ENCODE assay signal across 1 cellular context in the genomic region with DNA sequence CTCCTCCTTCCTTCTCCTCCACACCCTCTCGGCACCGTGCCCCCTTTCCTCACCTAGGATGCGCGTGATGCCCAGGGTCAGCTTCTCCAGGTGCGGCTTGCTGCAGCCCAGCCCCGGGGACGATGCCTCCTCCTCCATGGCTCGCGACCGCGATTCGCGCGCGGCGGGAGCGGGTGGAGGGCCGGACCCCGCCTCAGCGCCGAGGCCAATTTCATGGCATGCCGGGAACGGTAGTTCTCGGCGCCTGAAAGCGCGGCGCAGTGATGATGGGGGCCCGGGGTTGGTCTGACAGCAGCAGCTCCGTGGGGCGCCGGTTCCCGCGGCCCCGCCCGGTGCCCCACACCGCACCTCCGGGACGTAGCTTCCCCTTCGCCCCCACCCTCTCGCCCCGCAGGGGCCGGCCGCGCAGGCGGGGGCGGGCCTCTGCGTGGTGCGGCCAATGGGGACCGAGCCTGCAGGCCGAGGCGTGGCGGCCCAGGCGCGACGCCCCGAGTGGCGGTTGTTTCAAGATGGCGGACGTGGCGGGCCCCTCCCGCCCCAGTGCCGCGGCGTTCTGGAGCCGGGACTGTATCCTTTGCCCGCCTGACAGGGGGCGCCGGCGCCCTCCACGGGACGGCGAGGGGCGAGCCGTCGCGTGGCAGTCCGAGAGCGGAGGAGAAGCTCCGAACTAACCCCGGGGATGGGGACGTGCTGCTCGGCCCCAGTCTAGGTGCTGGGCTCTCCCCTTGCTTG.
TF ChIP-seq lines count a peak whose summit lies in the region.

A gene (plus strand): TSS at position 498 of the 732 bp plus-strand sequence. CDS start 12 bp downstream, at position 510.
A gene with protein sequence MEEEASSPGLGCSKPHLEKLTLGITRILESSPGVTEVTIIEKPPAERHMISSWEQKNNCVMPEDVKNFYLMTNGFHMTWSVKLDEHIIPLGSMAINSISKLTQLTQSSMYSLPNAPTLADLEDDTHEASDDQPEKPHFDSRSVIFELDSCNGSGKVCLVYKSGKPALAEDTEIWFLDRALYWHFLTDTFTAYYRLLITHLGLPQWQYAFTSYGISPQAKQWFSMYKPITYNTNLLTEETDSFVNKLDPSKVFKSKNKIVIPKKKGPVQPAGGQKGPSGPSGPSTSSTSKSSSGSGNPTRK (minus strand): TSS at position 373 of the 732 bp plus-strand sequence. CDS start 235 bp downstream, at position 138.

TF ChIP-seq in HepG2, 621 proteins besides CTCF, POLR2A, EP300 and RAD21 (continued from another document and continues in another):
- TF ChIP-seq, protein P1, sequence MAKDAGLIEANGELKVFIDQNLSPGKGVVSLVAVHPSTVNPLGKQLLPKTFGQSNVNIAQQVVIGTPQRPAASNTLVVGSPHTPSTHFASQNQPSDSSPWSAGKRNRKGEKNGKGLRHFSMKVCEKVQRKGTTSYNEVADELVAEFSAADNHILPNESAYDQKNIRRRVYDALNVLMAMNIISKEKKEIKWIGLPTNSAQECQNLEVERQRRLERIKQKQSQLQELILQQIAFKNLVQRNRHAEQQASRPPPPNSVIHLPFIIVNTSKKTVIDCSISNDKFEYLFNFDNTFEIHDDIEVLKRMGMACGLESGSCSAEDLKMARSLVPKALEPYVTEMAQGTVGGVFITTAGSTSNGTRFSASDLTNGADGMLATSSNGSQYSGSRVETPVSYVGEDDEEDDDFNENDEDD (CRISPR knock-in tag; IDR thresholded peaks at IDR 0.05; ENCODE audit: borderline replicate concordance), result 0 out of 2 replicates have a peak, but pooled peaks have one; percentile 76
- TF ChIP-seq KDM5B (CRISPR knock-in tag; IDR thresholded peaks at IDR 0.05; ENCODE audit: borderline replicate concordance) (peak; percentile 20; the same call in 1 of the 2 replicates), KDM1A (CRISPR knock-in tag; IDR thresholded peaks at IDR 0.05) (peak; percentile 96), YY1 (IDR thresholded peaks at IDR 0.05; ENCODE audit: insufficient read depth, insufficient replicate concordance, low read depth, low read length) (peak; percentile 96), BORCS8-MEF2B (CRISPR knock-in tag; IDR thresholded peaks at IDR 0.05) (peak; percentile 27; the same call in 1 of the 2 replicates), DMAP1 (CRISPR knock-in tag; IDR thresholded peaks at IDR 0.05) (peak; percentile 79), ZNF292 (CRISPR knock-in tag; IDR thresholded peaks at IDR 0.05; ENCODE audit: borderline replicate concordance, low read depth) (peak; percentile 2; the same call in 1 of the 2 replicates), ZKSCAN1 (IDR thresholded peaks at IDR 0.05; ENCODE audit: low read length) (no peak), ZNF329 (CRISPR knock-in tag; IDR thresholded peaks at IDR 0.05; ENCODE audit: low read depth) (no peak), ZNF674 (CRISPR knock-in tag; IDR thresholded peaks at IDR 0.05; ENCODE audit: low read depth) (peak; percentile 42; the same call in 1 of the 2 replicates), GATAD1 (CRISPR knock-in tag; IDR thresholded peaks at IDR 0.05) (peak; percentile 24; the same call in 1 of the 2 replicates), RCOR2 (CRISPR knock-in tag; IDR thresholded peaks at IDR 0.05) (peak; percentile 89), ZNF333 (CRISPR knock-in tag; IDR thresholded peaks at IDR 0.05; ENCODE audit: borderline replicate concordance) (no peak), SIX4 (CRISPR knock-in tag; IDR thresholded peaks at IDR 0.05) (no peak), MATR3 (CRISPR knock-in tag; IDR thresholded peaks at IDR 0.05) (no peak), NR2F2 (IDR thresholded peaks at IDR 0.05; ENCODE audit: borderline replicate concordance, low read depth) (no peak; the same call in 1 of the 2 replicates), ZNF790 (CRISPR knock-in tag; IDR thresholded peaks at IDR 0.05; ENCODE audit: borderline replicate concordance) (no peak), GATA4 (IDR thresholded peaks at IDR 0.05; ENCODE audit: borderline replicate concordance, low read depth) (peak; percentile 14; the same call in 1 of the 2 replicates), NFYB (CRISPR knock-in tag; IDR thresholded peaks at IDR 0.05) (peak; percentile 68), ZFP1 (CRISPR knock-in tag; IDR thresholded peaks at IDR 0.05) (no peak; the same call in 1 of the 2 replicates), ZNF251 (CRISPR knock-in tag; IDR thresholded peaks at IDR 0.05) (no peak), KLF11 (CRISPR knock-in tag; IDR thresholded peaks at IDR 0.05) (0 out of 2 replicates have a peak, but pooled peaks have one; percentile 8), ZMYM2 (CRISPR knock-in tag; IDR thresholded peaks at IDR 0.05) (peak; percentile 99), ZBTB3 (CRISPR knock-in tag; IDR thresholded peaks at IDR 0.05; ENCODE audit: borderline replicate concordance, low read depth) (no peak), ZNF766 (CRISPR knock-in tag; IDR thresholded peaks at IDR 0.05; ENCODE audit: borderline replicate concordance) (peak; percentile 19; the same call in 1 of the 2 replicates), ZNF746 (CRISPR knock-in tag; IDR thresholded peaks at IDR 0.05) (peak; percentile 19; the same call in 1 of the 2 replicates), SNAPC2 (CRISPR knock-in tag; IDR thresholded peaks at IDR 0.05) (0 out of 2 replicates have a peak, but pooled peaks have one; percentile 18), REPIN1 (CRISPR knock-in tag; IDR thresholded peaks at IDR 0.05; ENCODE audit: borderline replicate concordance, low read depth) (0 out of 2 replicates have a peak, but pooled peaks have one; percentile 51)
- TF ChIP-seq, protein P2, sequence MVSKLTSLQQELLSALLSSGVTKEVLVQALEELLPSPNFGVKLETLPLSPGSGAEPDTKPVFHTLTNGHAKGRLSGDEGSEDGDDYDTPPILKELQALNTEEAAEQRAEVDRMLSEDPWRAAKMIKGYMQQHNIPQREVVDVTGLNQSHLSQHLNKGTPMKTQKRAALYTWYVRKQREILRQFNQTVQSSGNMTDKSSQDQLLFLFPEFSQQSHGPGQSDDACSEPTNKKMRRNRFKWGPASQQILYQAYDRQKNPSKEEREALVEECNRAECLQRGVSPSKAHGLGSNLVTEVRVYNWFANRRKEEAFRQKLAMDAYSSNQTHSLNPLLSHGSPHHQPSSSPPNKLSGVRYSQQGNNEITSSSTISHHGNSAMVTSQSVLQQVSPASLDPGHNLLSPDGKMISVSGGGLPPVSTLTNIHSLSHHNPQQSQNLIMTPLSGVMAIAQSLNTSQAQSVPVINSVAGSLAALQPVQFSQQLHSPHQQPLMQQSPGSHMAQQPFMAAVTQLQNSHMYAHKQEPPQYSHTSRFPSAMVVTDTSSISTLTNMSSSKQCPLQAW (CRISPR knock-in tag; IDR thresholded peaks at IDR 0.05), result 0 out of 2 replicates have a peak, but pooled peaks have one; percentile 66
- TF ChIP-seq, protein P3, sequence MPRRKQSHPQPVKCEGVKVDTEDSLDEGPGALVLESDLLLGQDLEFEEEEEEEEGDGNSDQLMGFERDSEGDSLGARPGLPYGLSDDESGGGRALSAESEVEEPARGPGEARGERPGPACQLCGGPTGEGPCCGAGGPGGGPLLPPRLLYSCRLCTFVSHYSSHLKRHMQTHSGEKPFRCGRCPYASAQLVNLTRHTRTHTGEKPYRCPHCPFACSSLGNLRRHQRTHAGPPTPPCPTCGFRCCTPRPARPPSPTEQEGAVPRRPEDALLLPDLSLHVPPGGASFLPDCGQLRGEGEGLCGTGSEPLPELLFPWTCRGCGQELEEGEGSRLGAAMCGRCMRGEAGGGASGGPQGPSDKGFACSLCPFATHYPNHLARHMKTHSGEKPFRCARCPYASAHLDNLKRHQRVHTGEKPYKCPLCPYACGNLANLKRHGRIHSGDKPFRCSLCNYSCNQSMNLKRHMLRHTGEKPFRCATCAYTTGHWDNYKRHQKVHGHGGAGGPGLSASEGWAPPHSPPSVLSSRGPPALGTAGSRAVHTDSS (CRISPR knock-in tag; conservative IDR thresholded peaks at IDR 0.05), result no peak
- TF ChIP-seq, protein P4, sequence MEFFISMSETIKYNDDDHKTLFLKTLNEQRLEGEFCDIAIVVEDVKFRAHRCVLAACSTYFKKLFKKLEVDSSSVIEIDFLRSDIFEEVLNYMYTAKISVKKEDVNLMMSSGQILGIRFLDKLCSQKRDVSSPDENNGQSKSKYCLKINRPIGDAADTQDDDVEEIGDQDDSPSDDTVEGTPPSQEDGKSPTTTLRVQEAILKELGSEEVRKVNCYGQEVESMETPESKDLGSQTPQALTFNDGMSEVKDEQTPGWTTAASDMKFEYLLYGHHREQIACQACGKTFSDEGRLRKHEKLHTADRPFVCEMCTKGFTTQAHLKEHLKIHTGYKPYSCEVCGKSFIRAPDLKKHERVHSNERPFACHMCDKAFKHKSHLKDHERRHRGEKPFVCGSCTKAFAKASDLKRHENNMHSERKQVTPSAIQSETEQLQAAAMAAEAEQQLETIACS (CRISPR knock-in tag; IDR thresholded peaks at IDR 0.05), result peak; percentile 23; the same call in 1 of the 2 replicates
- TF ChIP-seq, protein P5, sequence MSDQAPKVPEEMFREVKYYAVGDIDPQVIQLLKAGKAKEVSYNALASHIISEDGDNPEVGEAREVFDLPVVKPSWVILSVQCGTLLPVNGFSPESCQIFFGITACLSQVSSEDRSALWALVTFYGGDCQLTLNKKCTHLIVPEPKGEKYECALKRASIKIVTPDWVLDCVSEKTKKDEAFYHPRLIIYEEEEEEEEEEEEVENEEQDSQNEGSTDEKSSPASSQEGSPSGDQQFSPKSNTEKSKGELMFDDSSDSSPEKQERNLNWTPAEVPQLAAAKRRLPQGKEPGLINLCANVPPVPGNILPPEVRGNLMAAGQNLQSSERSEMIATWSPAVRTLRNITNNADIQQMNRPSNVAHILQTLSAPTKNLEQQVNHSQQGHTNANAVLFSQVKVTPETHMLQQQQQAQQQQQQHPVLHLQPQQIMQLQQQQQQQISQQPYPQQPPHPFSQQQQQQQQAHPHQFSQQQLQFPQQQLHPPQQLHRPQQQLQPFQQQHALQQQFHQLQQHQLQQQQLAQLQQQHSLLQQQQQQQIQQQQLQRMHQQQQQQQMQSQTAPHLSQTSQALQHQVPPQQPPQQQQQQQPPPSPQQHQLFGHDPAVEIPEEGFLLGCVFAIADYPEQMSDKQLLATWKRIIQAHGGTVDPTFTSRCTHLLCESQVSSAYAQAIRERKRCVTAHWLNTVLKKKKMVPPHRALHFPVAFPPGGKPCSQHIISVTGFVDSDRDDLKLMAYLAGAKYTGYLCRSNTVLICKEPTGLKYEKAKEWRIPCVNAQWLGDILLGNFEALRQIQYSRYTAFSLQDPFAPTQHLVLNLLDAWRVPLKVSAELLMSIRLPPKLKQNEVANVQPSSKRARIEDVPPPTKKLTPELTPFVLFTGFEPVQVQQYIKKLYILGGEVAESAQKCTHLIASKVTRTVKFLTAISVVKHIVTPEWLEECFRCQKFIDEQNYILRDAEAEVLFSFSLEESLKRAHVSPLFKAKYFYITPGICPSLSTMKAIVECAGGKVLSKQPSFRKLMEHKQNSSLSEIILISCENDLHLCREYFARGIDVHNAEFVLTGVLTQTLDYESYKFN (CRISPR knock-in tag; conservative IDR thresholded peaks at IDR 0.05), result peak; percentile 9; the same call in 1 of the 2 replicates
- TF ChIP-seq, protein P6, sequence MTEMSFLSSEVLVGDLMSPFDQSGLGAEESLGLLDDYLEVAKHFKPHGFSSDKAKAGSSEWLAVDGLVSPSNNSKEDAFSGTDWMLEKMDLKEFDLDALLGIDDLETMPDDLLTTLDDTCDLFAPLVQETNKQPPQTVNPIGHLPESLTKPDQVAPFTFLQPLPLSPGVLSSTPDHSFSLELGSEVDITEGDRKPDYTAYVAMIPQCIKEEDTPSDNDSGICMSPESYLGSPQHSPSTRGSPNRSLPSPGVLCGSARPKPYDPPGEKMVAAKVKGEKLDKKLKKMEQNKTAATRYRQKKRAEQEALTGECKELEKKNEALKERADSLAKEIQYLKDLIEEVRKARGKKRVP (CRISPR knock-in tag; IDR thresholded peaks at IDR 0.05), result 0 out of 4 replicates have a peak, but pooled peaks of 1 of the 2 experiments have one; percentile 21
- TF ChIP-seq, protein P7, sequence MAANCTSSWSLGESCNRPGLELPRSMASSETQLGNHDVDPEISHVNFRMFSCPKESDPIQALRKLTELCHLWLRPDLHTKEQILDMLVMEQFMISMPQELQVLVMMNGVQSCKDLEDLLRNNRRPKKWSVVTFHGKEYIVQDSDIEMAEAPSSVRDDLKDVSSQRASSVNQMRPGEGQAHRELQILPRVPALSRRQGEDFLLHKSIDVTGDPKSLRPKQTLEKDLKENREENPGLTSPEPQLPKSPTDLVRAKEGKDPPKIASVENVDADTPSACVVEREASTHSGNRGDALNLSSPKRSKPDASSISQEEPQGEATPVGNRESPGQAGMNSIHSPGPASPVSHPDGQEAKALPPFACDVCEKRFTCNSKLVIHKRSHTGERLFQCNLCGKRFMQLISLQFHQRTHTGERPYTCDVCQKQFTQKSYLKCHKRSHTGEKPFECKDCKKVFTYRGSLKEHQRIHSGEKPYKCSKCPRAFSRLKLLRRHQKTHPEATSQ (CRISPR knock-in tag; IDR thresholded peaks at IDR 0.05; ENCODE audit: borderline replicate concordance), result 0 out of 2 replicates have a peak, but pooled peaks have one; percentile 37
- TF ChIP-seq, protein P8, sequence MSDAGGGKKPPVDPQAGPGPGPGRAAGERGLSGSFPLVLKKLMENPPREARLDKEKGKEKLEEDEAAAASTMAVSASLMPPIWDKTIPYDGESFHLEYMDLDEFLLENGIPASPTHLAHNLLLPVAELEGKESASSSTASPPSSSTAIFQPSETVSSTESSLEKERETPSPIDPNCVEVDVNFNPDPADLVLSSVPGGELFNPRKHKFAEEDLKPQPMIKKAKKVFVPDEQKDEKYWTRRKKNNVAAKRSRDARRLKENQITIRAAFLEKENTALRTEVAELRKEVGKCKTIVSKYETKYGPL (CRISPR knock-in tag; IDR thresholded peaks at IDR 0.05), result no peak
- TF ChIP-seq, protein P9, sequence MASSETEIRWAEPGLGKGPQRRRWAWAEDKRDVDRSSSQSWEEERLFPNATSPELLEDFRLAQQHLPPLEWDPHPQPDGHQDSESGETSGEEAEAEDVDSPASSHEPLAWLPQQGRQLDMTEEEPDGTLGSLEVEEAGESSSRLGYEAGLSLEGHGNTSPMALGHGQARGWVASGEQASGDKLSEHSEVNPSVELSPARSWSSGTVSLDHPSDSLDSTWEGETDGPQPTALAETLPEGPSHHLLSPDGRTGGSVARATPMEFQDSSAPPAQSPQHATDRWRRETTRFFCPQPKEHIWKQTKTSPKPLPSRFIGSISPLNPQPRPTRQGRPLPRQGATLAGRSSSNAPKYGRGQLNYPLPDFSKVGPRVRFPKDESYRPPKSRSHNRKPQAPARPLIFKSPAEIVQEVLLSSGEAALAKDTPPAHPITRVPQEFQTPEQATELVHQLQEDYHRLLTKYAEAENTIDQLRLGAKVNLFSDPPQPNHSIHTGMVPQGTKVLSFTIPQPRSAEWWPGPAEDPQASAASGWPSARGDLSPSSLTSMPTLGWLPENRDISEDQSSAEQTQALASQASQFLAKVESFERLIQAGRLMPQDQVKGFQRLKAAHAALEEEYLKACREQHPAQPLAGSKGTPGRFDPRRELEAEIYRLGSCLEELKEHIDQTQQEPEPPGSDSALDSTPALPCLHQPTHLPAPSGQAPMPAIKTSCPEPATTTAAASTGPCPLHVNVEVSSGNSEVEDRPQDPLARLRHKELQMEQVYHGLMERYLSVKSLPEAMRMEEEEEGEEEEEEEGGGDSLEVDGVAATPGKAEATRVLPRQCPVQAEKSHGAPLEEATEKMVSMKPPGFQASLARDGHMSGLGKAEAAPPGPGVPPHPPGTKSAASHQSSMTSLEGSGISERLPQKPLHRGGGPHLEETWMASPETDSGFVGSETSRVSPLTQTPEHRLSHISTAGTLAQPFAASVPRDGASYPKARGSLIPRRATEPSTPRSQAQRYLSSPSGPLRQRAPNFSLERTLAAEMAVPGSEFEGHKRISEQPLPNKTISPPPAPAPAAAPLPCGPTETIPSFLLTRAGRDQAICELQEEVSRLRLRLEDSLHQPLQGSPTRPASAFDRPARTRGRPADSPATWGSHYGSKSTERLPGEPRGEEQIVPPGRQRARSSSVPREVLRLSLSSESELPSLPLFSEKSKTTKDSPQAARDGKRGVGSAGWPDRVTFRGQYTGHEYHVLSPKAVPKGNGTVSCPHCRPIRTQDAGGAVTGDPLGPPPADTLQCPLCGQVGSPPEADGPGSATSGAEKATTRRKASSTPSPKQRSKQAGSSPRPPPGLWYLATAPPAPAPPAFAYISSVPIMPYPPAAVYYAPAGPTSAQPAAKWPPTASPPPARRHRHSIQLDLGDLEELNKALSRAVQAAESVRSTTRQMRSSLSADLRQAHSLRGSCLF (CRISPR knock-in tag; IDR thresholded peaks at IDR 0.05; ENCODE audit: borderline replicate concordance), result no peak
